In the genomic region with DNA sequence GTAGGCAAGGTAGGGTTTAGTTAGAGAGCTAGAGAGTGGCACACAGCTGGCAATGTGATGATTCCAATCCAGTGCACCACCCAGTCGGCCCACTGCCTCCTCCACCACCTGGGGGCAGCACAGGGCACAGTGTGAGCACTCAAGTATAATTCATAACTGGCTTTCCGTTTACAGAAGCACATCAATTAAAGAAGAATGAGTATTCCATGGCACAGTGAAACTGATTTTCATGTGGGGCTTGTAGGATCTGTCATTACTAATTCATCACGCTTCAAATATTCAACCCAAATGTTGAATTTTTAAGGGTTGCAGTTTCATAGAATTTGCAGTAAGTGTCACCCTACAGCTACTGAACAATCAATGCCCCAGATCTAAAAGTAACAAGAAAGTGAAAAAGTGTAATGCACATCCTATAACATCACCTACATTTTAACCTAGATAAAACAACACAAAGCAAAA, we compare ENCODE assay signal across 8 cellular contexts.
DNase-seq lines count a peak whose midpoint lies in the region; ATAC-seq and TF ChIP-seq lines count a peak whose summit lies in the region.

No MANE protein-coding gene starts in this region.

- H3K4me2 ChIP-seq in KMS-11: no peak overlapping the region

- H3K9me3 Mint-ChIP-seq in activated naive CD4-positive, alpha-beta T cell treated with anti-CD3 and anti-CD28 coated beads, Interleukin-2, amount 10 ng/mL, durations not matched to agents 7 days and 5 days: no peaks in the 10 kb centered on the region

- TF ChIP-seq CTCF in KMS-11 (conservative IDR thresholded peaks at IDR 0.05; ENCODE audit: low read depth, low read length) (peak; percentile 98), cardiac muscle cell (IDR thresholded peaks at IDR 0.05; ENCODE audit: low read depth, low read length) (peak; percentile 94)

- CTCF ChIA-PET in activated naive CD4-positive, alpha-beta T cell treated with anti-CD3 and anti-CD28 coated beads, Interleukin-2, amount 10 ng/mL, durations not matched to agents 7 days and 5 days (lab: Charles Lee): interaction anchor here (0.6 to 12.1 kb wide), 46 partner anchors 8 to 947 kb away, joined by 3 to 348 read pairs (median 6); partner anchors contain the start of genes B4GALT4 and IGSF11

- no peaks in the 10 kb centered on the region for H3K27me3 ChIP-seq in KMS-11 (ENCODE audit: insufficient read depth, low read depth)
- no peaks in the 10 kb centered on the region for H3K27me3 ChIP-seq in cardiac muscle cell

- H3K4me1 ChIP-seq in KMS-11 (ENCODE audit: low read depth, poor library complexity, severe bottlenecking) (no peaks in the 10 kb centered on the region), cardiac muscle cell (ENCODE audit: low read depth) (peaks cover 4% of the 10 kb centered on the region)

- in situ Hi-C loops in SK-MEL-5 (cut with HindIII; ENCODE audit: low pct_unique_long_range_greater_than_20kb, low sequenced_read_pairs): no loop called here

- H3K9ac ChIP-seq in KMS-11: no peak overlapping the region

- H3K4me3 Mint-ChIP-seq in activated naive CD4-positive, alpha-beta T cell treated with anti-CD3 and anti-CD28 coated beads, Interleukin-2, amount 10 ng/mL, durations not matched to agents 7 days and 5 days: no peak overlapping the region

- peaks cover 11% of the 10 kb centered on the region for H3K4me1 Mint-ChIP-seq in activated naive CD4-positive, alpha-beta T cell treated with anti-CD3 and anti-CD28 coated beads, Interleukin-2, amount 10 ng/mL, durations not matched to agents 7 days and 5 days

- H4K20me1 ChIP-seq in KMS-11 (ENCODE audit: insufficient read depth): no peaks in the 10 kb centered on the region

- no peak overlapping the region for H2AFZ ChIP-seq in KMS-11 (ENCODE audit: low read depth)

- no peak overlapping the region for H3K27ac Mint-ChIP-seq in activated naive CD4-positive, alpha-beta T cell treated with anti-CD3 and anti-CD28 coated beads, Interleukin-2, amount 10 ng/mL, durations not matched to agents 7 days and 5 days

- H3K27me3 Mint-ChIP-seq in activated naive CD4-positive, alpha-beta T cell treated with anti-CD3 and anti-CD28 coated beads, Interleukin-2, amount 10 ng/mL, durations not matched to agents 7 days and 5 days: peaks cover 23% of the 10 kb centered on the region

- no peaks in the 10 kb centered on the region for H3K36me3 Mint-ChIP-seq in activated naive CD4-positive, alpha-beta T cell treated with anti-CD3 and anti-CD28 coated beads, Interleukin-2, amount 10 ng/mL, durations not matched to agents 7 days and 5 days

- H3K4me3 ChIP-seq in KMS-11 (IDR thresholded peaks at IDR 0.05; ENCODE audit: insufficient read depth, low read depth, low read length) (no peak overlapping the region), cardiac muscle cell (no peak overlapping the region)

- ATAC-seq in GM21723 (IDR thresholded peaks at IDR 0.05; ENCODE audit: unreplicated experiment) (peak; percentile 77), GM21825 (IDR thresholded peaks at IDR 0.05; ENCODE audit: unreplicated experiment) (no peak)

- H3K79me2 ChIP-seq in KMS-11 (ENCODE audit: insufficient read depth, low read depth): no peaks in the 10 kb centered on the region

- H3K27ac ChIP-seq in KMS-11: no peak overlapping the region
- no peak overlapping the region for H3K27ac ChIP-seq in cardiac muscle cell

- DNase-seq in EL (peak; percentile 45), SK-MEL-5 (ENCODE audit: low read depth, low spot score) (peak; percentile 81), cardiac muscle cell (ENCODE audit: low read depth in 1 of 2, low spot score in 1 of 2) (peak; percentile 57 to 76), putamen (ENCODE audit: low spot score) (peak; percentile 79)
- DNase-seq in activated naive CD4-positive, alpha-beta T cell treated with anti-CD3 and anti-CD28 coated beads, Interleukin-2, amount 10 ng/mL, durations not matched to agents 7 days and 5 days: peak; percentile 85

- no peaks in the 10 kb centered on the region for H3K9me3 ChIP-seq in cardiac muscle cell (ENCODE audit: low read depth)

- H3K36me3 ChIP-seq in KMS-11 (ENCODE audit: insufficient read depth) (no peaks in the 10 kb centered on the region), cardiac muscle cell (no peaks in the 10 kb centered on the region)
